In the genomic region with DNA sequence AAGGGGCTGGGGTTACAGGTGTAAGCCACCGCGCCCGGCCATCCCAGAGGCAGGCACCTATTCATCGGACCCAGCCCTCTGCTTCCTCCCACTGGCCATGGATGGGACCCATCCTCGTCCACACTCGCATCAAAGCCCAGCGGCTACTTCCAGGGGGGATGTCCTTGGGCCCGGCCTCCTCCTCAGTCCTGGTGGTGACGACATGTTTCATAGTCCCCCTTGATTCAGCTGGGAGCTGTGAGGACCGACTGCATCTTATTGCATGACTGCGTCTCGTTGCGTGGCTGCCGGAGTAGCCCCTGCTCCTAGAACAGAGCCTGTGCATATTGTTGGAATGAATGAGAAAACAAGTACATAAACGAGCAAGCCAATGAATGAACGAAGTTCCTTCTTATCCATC, we compare ENCODE assay signal across 14 cellular contexts. TPM values are rescaled to one million over a fixed set of nuclear protein-coding genes. Genes with fewer than 3 reads are reported as not detected.
DNase-seq lines count a peak whose midpoint lies in the region; ATAC-seq and TF ChIP-seq lines count a peak whose summit lies in the region.
"Had no signal": no experiment of that assay in that cellular context is flagged by ENCODE, and none has a peak within 500 bp of the region (broad histone marks: within the 10 kb centered on the region; RNA-seq: fewer than 3 reads in every experiment).

No MANE protein-coding gene starts in this region.

- no peak overlapping the region for H3K9ac ChIP-seq in mesendoderm (ENCODE audit: low read length)
- H3K9ac ChIP-seq: parathyroid adenoma had no signal

- no peaks in the 10 kb centered on the region for H3K9me3 ChIP-seq in stomach

- peaks cover 20% of the 10 kb centered on the region for H3K79me1 ChIP-seq in mesendoderm (ENCODE audit: low read length)

- no peak overlapping the region for H2AK5ac ChIP-seq in mesendoderm (ENCODE audit: low read length)

- no peak overlapping the region for H3K4ac ChIP-seq in mesendoderm (ENCODE audit: low read depth, low read length)

- no peaks in the 10 kb centered on the region for H3K27me3 Mint-ChIP-seq in activated T-cell treated with anti-CD3 and anti-CD28 coated beads, Interleukin-2, amount 50 U/mL, for 24 hours

- TF ChIP-seq CTCF in HFF-Myc (IDR thresholded peaks at IDR 0.05; ENCODE audit: low read depth, low read length, missing control alignments), result no peak
- no peak for TF ChIP-seq CTCF in stomach (IDR thresholded peaks at IDR 0.05)

- no peak overlapping the region for H4K5ac ChIP-seq in mesendoderm (ENCODE audit: low read length)

- no peaks in the 10 kb centered on the region for H3K36me3 Mint-ChIP-seq in activated T-cell treated with anti-CD3 and anti-CD28 coated beads, Interleukin-2, amount 50 U/mL, for 24 hours (ENCODE audit: low read depth)

- H3K4me2 ChIP-seq in mesendoderm (ENCODE audit: low read length), result no peak overlapping the region

- intact Hi-C loops in stomach (cut with DNase I; ENCODE audit: low total_unique reads), result no loop called here

- H3K4me1 ChIP-seq in mesendoderm (ENCODE audit: control insufficient read depth, low read depth, low read length), result peaks cover 7% of the 10 kb centered on the region
- H3K4me1 ChIP-seq in stomach, result peaks cover 17 to 81% (median 53%) of the 10 kb centered on the region in 4 donors
- H3K4me1 ChIP-seq: parathyroid adenoma had no signal

- H3K23ac ChIP-seq in mesendoderm (ENCODE audit: low read length), result no peak overlapping the region

- no peaks in the 10 kb centered on the region for H3K36me3 ChIP-seq in mesendoderm (ENCODE audit: control insufficient read depth, insufficient read depth, low read length)
- H3K36me3 ChIP-seq in stomach, result no peaks in the 10 kb centered on the region

- DNase-seq in HFF-Myc (ENCODE audit: extremely low read depth, low read depth) (no peak), caudate nucleus (lab: John Stamatoyannopoulos, UW) (no peak), mesendoderm (peak; percentile 46), stomach (no peak)
- no peak for DNase-seq in activated T-cell treated with anti-CD3 and anti-CD28 coated beads, Interleukin-2, amount 50 U/mL, for 24 hours
- DNase-seq in activated CD4-positive, alpha-beta T cell treated with anti-CD3 and anti-CD28 coated beads, Interleukin-2, amount 50 U/mL, for 48 hours, result no peak
- DNase-seq: AML-193, DMS 273 treated with DMSO at 0.1 percent for 48 hours, erythroblast, trophoblast cell had no signal

- WGBS in mesendoderm (ENCODE audit: extremely low coverage, insufficient coverage, low lambda C conversion rate), result no CpG with 5 or more reads among the region's 16 CpGs
- WGBS in stomach, 5 donors, result 76 to 93% (median 89%) methylated on average over 16 of the region's 16 CpGs

- H3K27ac ChIP-seq in caudate nucleus (ENCODE audit: low read depth, low read length) (peak overlapping the region; percentile 87), mesendoderm (ENCODE audit: low read depth, low read length) (no peak overlapping the region), stomach (peak overlapping the region in 4 of 5 donors; percentile 67 to 90 (median 84))
- H3K27ac ChIP-seq: parathyroid adenoma had no signal

- no peak for TF ChIP-seq EP300 in stomach (IDR thresholded peaks at IDR 0.05)

- no peaks in the 10 kb centered on the region for H3K27me3 ChIP-seq in mesendoderm (ENCODE audit: insufficient read depth, low read length, poor library complexity)
- no peaks in the 10 kb centered on the region for H3K27me3 ChIP-seq in stomach

- H2BK120ac ChIP-seq in mesendoderm (ENCODE audit: low read depth, low read length), result no peak overlapping the region

- TF ChIP-seq POLR2A in stomach (IDR thresholded peaks at IDR 0.05), result no peak

- no peak overlapping the region for H3K27ac Mint-ChIP-seq in activated T-cell treated with anti-CD3 and anti-CD28 coated beads, Interleukin-2, amount 50 U/mL, for 24 hours

- H3K4me1 Mint-ChIP-seq in activated T-cell treated with anti-CD3 and anti-CD28 coated beads, Interleukin-2, amount 50 U/mL, for 24 hours (ENCODE audit: low read depth), result no peaks in the 10 kb centered on the region

- peaks cover 30% of the 10 kb centered on the region for H3K79me2 ChIP-seq in mesendoderm (ENCODE audit: control insufficient read depth, insufficient read depth, low read length)
- H3K79me2 ChIP-seq: parathyroid adenoma had no signal

- H3K4me3 ChIP-seq in HFF-Myc (replicated peaks; ENCODE audit: low read depth, low read length) (peak overlapping the region; percentile 5; the same call in 1 of the 2 replicates), mesendoderm (ENCODE audit: low read length) (no peak overlapping the region), stomach (peak overlapping the region in 1 of 4 donors; percentile 19)

- no peaks in the 10 kb centered on the region for H3K9me3 Mint-ChIP-seq in activated T-cell treated with anti-CD3 and anti-CD28 coated beads, Interleukin-2, amount 50 U/mL, for 24 hours

- no peak overlapping the region for H2BK15ac ChIP-seq in mesendoderm (replicated peaks; ENCODE audit: low read depth)

- H4K8ac ChIP-seq in mesendoderm (ENCODE audit: low read depth, low read length), result no peak overlapping the region

- H3K56ac ChIP-seq in mesendoderm (ENCODE audit: low read length), result no peak overlapping the region

- no peak overlapping the region for H3K4me3 Mint-ChIP-seq in activated T-cell treated with anti-CD3 and anti-CD28 coated beads, Interleukin-2, amount 50 U/mL, for 24 hours

- H2BK5ac ChIP-seq in mesendoderm (ENCODE audit: low read length), result no peak overlapping the region

- no peak overlapping the region for H3K18ac ChIP-seq in mesendoderm (ENCODE audit: low read length)

- ATAC-seq in GM21529 (IDR thresholded peaks at IDR 0.05; ENCODE audit: unreplicated experiment), result no peak
- ATAC-seq in HG02759 (IDR thresholded peaks at IDR 0.05; ENCODE audit: unreplicated experiment), result no peak
- ATAC-seq: HCT116 had no signal

RNA-seq across cellular contexts. Expression of a gene that starts 12.8 kb away (rescaled TPM):
- 29.4 TPM for polyA plus RNA-seq in mesendoderm (2013, experiment 1 of 2)
- 28.7 TPM for polyA plus RNA-seq in mesendoderm (2013, experiment 2 of 2)
- 10 to 100 TPM; 12.8 to 50.0 (median 16.7) TPM for total RNA-seq in stomach
- 10 to 100 TPM in 1 of 3 donors, 1 to 10 TPM in 2; 3.2 to 26.0 (median 6.4) TPM for polyA plus RNA-seq in stomach
